Comparison of ENCODE assay signal across 18 cellular contexts in the genomic region with DNA sequence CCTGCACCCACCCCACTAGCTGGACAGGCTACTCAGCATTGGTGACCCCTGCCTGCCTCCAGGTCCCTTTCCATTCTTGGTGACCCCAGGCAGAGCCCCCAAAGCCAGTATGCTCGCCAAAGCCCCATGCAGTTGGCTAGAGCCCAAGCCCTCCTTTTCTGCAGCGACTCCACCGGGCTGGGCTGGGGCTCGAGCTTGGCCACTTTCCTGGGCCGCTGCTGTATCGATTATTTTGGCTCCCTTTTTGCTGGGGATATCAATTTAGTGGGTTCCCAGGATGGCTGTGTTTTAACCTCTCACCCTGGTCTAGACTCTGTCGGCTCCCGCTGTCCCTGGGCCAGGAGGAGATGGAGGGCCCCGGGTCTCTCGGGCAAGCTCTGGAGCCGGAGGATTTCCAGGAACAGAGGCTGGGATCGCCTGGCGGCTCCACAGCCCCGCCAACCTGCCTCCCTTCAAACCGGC.
"Had no signal": no experiment of that assay in that cellular context is flagged by ENCODE, and none has a peak within 500 bp of the region (broad histone marks: within the 10 kb centered on the region; RNA-seq: fewer than 3 reads in every experiment).

No MANE protein-coding gene starts in this region.

- H3K27me3 ChIP-seq: colonic mucosa, transverse colon had no signal

- DNase-seq: activated CD4-positive, alpha-beta T cell treated with anti-CD3 and anti-CD28 coated beads, Interleukin-2, amount 50 U/mL, for 48 hours; activated CD4-positive, CD25-positive, alpha-beta regulatory T cell treated with anti-CD3 and anti-CD28 coated beads, Interleukin-2, amount 50 U/mL, for 72 hours; activated naive CD4-positive, alpha-beta T cell treated with anti-CD3 and anti-CD28 coated beads, Interleukin-2, amount 10 ng/mL, durations not matched to agents 7 days and 5 days; activated T-cell treated with anti-CD3 and anti-CD28 coated beads, Interleukin-2, amount 50 U/mL, for 24 hours; caudate nucleus; colonic mucosa; effector CD8-positive, alpha-beta T cell; foreskin fibroblast; glutamatergic neuron; hypothalamus; stimulated activated CD4-positive, alpha-beta T cell treated with anti-CD3 and anti-CD28 coated beads, Interleukin-2, amount 100 ng/mL, for 48 hours; stimulated activated naive CD4-positive, alpha-beta T cell treated with Interleukin-2 at 50 U/mL for 16 hours; substantia nigra; T-helper 1 cell; T1000; transverse colon had no signal

- H3K4me1 Mint-ChIP-seq: activated naive CD4-positive, alpha-beta T cell treated with anti-CD3 and anti-CD28 coated beads, Interleukin-2, amount 10 ng/mL, durations not matched to agents 7 days and 5 days had no signal

- H3K36me3 ChIP-seq: colonic mucosa, transverse colon had no signal

- H3K27ac Mint-ChIP-seq: activated naive CD4-positive, alpha-beta T cell treated with anti-CD3 and anti-CD28 coated beads, Interleukin-2, amount 10 ng/mL, durations not matched to agents 7 days and 5 days; activated T-cell treated with anti-CD3 and anti-CD28 coated beads, Interleukin-2, amount 50 U/mL, for 24 hours had no signal

- H3K27ac ChIP-seq: colonic mucosa, parathyroid adenoma, transverse colon had no signal

- ATAC-seq: SK-N-SH treated with all-trans-retinoic acid at 6 μM for 48 hours had no signal

- H3K9me3 Mint-ChIP-seq: activated naive CD4-positive, alpha-beta T cell treated with anti-CD3 and anti-CD28 coated beads, Interleukin-2, amount 10 ng/mL, durations not matched to agents 7 days and 5 days; activated T-cell treated with anti-CD3 and anti-CD28 coated beads, Interleukin-2, amount 50 U/mL, for 24 hours had no signal

- H3K36me3 Mint-ChIP-seq: activated naive CD4-positive, alpha-beta T cell treated with anti-CD3 and anti-CD28 coated beads, Interleukin-2, amount 10 ng/mL, durations not matched to agents 7 days and 5 days had no signal

- H3K9me3 ChIP-seq: colonic mucosa, transverse colon had no signal

- H3K4me3 ChIP-seq: colonic mucosa, transverse colon had no signal

- H3K4me1 ChIP-seq: colonic mucosa, parathyroid adenoma had no signal

- H3K27me3 Mint-ChIP-seq: activated T-cell treated with anti-CD3 and anti-CD28 coated beads, Interleukin-2, amount 50 U/mL, for 24 hours had no signal

- H3K4me3 Mint-ChIP-seq: activated naive CD4-positive, alpha-beta T cell treated with anti-CD3 and anti-CD28 coated beads, Interleukin-2, amount 10 ng/mL, durations not matched to agents 7 days and 5 days; activated T-cell treated with anti-CD3 and anti-CD28 coated beads, Interleukin-2, amount 50 U/mL, for 24 hours had no signal
